Comparison of ENCODE assay signal across 30 cellular contexts in the genomic region with DNA sequence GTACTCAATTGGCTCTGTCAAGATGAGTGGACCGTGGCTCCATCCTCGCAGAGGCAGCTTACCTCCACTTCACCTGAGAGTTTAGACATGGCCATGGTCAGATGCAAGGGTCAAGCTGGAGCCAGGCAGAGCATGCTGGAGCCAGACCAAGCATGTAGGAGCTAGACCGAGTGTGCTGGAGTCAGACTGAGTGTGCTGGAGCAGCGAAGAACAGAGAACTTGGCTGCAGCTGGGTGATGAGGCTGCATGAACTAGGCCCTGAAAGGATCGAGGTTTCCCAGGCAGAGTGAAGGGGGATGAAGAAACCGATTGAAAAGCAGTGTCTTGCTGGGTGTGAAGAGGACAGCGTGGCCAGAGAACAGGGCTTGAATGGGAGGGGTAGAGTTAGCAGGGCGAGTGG.
"Had no signal": no experiment of that assay in that cellular context is flagged by ENCODE, and none has a peak within 500 bp of the region (broad histone marks: within the 10 kb centered on the region; RNA-seq: fewer than 3 reads in every experiment).

No MANE protein-coding gene starts in this region.

- ATAC-seq: body of pancreas, foreskin keratinocyte, heart right ventricle, left lung, natural killer cell had no signal

- H3K27ac Mint-ChIP-seq: activated CD4-positive, alpha-beta memory T cell treated with anti-CD3 and anti-CD28 coated beads, Interleukin-2, amount 10 ng/mL, durations not matched to agents 7 days and 5 days; activated naive CD4-positive, alpha-beta T cell treated with anti-CD3 and anti-CD28 coated beads, Interleukin-2, amount 50 U/mL, for 24 hours; activated T-cell treated with anti-CD3 and anti-CD28 coated beads, Interleukin-2, amount 50 U/mL, for 24 hours; activated T-helper 2 cell treated with anti-CD3 and anti-CD28 coated beads, Interferon-gamma antibody, Interleukin-2, Interleukin-4, amounts not matched to agents 10 μg/mL and 5 μg/mL and 100 μg/mL, durations not matched to agents 14 hours and 24 hours and 36 hours; endodermal cell; T-helper 1 cell treated with Interleukin-12 subunit alpha and Interleukin-12 subunit beta and Interleukin-4 antibody, amounts not matched to agents 30 μg/mL and 1 μg/mL, for 36 hours had no signal

- H3K4me3 ChIP-seq: body of pancreas, coronary artery, esophagus muscularis mucosa, heart right ventricle, left lung, lung, ovary, prostate gland, thoracic aorta had no signal

- H3K4me1 Mint-ChIP-seq: endodermal cell had no signal

- DNase-seq: activated CD4-positive, alpha-beta memory T cell treated with anti-CD3 and anti-CD28 coated beads, Interleukin-2, amount 10 ng/mL, durations not matched to agents 7 days and 5 days; activated CD4-positive, alpha-beta T cell treated with anti-CD3 and anti-CD28 coated beads for 4 hours; activated CD8-positive, alpha-beta memory T cell treated with anti-CD3 and anti-CD28 coated beads, Interleukin-2, amount 50 U/mL, for 48 hours; activated T-cell treated with anti-CD3 and anti-CD28 coated beads, Interleukin-2, amount 50 U/mL, for 24 hours; anterior cingulate cortex; body of pancreas; cerebellar nuclear complex; endodermal cell; foreskin keratinocyte; heart right ventricle; mesendoderm; natural killer cell; stimulated activated naive CD4-positive, alpha-beta T cell treated with Interleukin-2 at 50 U/mL for 16 hours; SW 1271; T-helper 9 cell; trophoblast cell had no signal

- H3K36me3 ChIP-seq: esophagus muscularis mucosa, left lung, neutrophil, ovary, prostate gland, thoracic aorta had no signal

- H3K4me3 Mint-ChIP-seq: activated CD4-positive, alpha-beta memory T cell treated with anti-CD3 and anti-CD28 coated beads, Interleukin-2, amount 10 ng/mL, durations not matched to agents 7 days and 5 days; activated naive CD4-positive, alpha-beta T cell treated with anti-CD3 and anti-CD28 coated beads, Interleukin-2, amount 50 U/mL, for 24 hours; activated T-cell treated with anti-CD3 and anti-CD28 coated beads, Interleukin-2, amount 50 U/mL, for 24 hours; endodermal cell; natural killer cell; T-helper 1 cell treated with Interleukin-12 subunit alpha and Interleukin-12 subunit beta and Interleukin-4 antibody, amounts not matched to agents 30 μg/mL and 1 μg/mL, for 36 hours had no signal

- H3K27me3 ChIP-seq: body of pancreas, foreskin keratinocyte, heart right ventricle, left lung, neutrophil, ovary had no signal

- H3K4me1 ChIP-seq: body of pancreas, prostate gland had no signal

- H3K27ac ChIP-seq: body of pancreas, coronary artery, esophagus muscularis mucosa, foreskin keratinocyte, heart right ventricle, left lung, neutrophil, ovary, prostate gland, thoracic aorta, VCaP had no signal

- H3K9me3 Mint-ChIP-seq: activated CD4-positive, alpha-beta memory T cell treated with anti-CD3 and anti-CD28 coated beads, Interleukin-2, amount 10 ng/mL, durations not matched to agents 7 days and 5 days; activated naive CD4-positive, alpha-beta T cell treated with anti-CD3 and anti-CD28 coated beads, Interleukin-2, amount 50 U/mL, for 24 hours; activated T-cell treated with anti-CD3 and anti-CD28 coated beads, Interleukin-2, amount 50 U/mL, for 24 hours; activated T-helper 2 cell treated with anti-CD3 and anti-CD28 coated beads, Interferon-gamma antibody, Interleukin-2, Interleukin-4, amounts not matched to agents 10 μg/mL and 5 μg/mL and 100 μg/mL, durations not matched to agents 14 hours and 24 hours and 36 hours; endodermal cell; natural killer cell; T-helper 1 cell treated with Interleukin-12 subunit alpha and Interleukin-12 subunit beta and Interleukin-4 antibody, amounts not matched to agents 30 μg/mL and 1 μg/mL, for 36 hours had no signal

- H3K27me3 Mint-ChIP-seq: activated naive CD4-positive, alpha-beta T cell treated with anti-CD3 and anti-CD28 coated beads, Interleukin-2, amount 50 U/mL, for 24 hours; activated T-cell treated with anti-CD3 and anti-CD28 coated beads, Interleukin-2, amount 50 U/mL, for 24 hours had no signal

- H3K36me3 Mint-ChIP-seq: activated naive CD4-positive, alpha-beta T cell treated with anti-CD3 and anti-CD28 coated beads, Interleukin-2, amount 50 U/mL, for 24 hours; natural killer cell had no signal

- FAIRE-seq: TTC549, urothelium cell line had no signal

- H3K9me3 ChIP-seq: body of pancreas, esophagus muscularis mucosa, heart right ventricle, left lung, neutrophil, ovary, prostate gland, thoracic aorta had no signal
